Comparison of ENCODE assay signal across 8 cellular contexts in the genomic region with DNA sequence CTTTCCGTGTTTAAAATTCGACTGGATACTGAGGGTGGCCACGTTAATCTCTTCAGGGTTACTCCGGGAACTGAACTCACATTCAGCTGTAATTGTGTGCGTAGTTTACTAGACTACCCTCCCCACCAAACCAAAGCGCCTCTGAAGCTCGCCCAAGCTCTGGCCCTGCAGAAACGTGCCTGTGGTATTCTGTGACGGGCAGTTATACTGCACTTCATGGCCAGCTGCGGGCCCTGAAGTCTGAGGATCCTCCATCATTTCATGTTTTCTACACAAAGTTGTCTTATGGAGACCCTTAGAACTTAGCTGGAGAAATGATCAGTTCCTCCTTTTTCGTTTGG. TPM values are rescaled to one million over a fixed set of nuclear protein-coding genes. Genes with fewer than 3 reads are reported as not detected.
DNase-seq lines count a peak whose midpoint lies in the region; ATAC-seq and TF ChIP-seq lines count a peak whose summit lies in the region.

No MANE protein-coding gene starts in this region.

- 2 to 5% methylated on average over 11 of the region's 11 CpGs for WGBS in esophagus, 2 donors

- DNase-seq in stimulated activated naive CD8-positive, alpha-beta T cell treated with anti-CD3 and anti-CD28 coated beads, Interleukin-15, Interleukin-2, amounts not matched to agents 100 U/mL and 50 U/mL, for 24 hours, result no peak
- DNase-seq in RPMI7951 (ENCODE audit: low read depth), result peak; percentile 11
- DNase-seq in HuH-7 (ENCODE audit: low spot score), result no peak
- DNase-seq in T-helper 9 cell, result no peak

- peaks cover 46% of the 10 kb centered on the region for H3K36me3 Mint-ChIP-seq in stimulated activated naive CD8-positive, alpha-beta T cell treated with anti-CD3 and anti-CD28 coated beads, Interleukin-15, Interleukin-2, amounts not matched to agents 100 ng/mL and 50 ng/mL, for 24 hours (ENCODE audit: low read depth)

- H3K9me3 ChIP-seq in esophagus (ENCODE audit: control insufficient read depth in 2 of 2, insufficient read depth in 1 of 2, low read depth in 1 of 2, low read length in 1 of 2) (peaks cover 2 to 4% of the 10 kb centered on the region in 2 donors), parathyroid adenoma (ENCODE audit: control insufficient read depth, low read length) (no peaks in the 10 kb centered on the region)

- peaks cover 2% of the 10 kb centered on the region for H3K27me3 Mint-ChIP-seq in stimulated activated naive CD8-positive, alpha-beta T cell treated with anti-CD3 and anti-CD28 coated beads, Interleukin-15, Interleukin-2, amounts not matched to agents 100 ng/mL and 50 ng/mL, for 24 hours

- no peaks in the 10 kb centered on the region for H3K27me3 ChIP-seq in esophagus (ENCODE audit: control insufficient read depth in 1 of 2, insufficient read depth in 2 of 2, low read length in 2 of 2)
- H3K27me3 ChIP-seq in parathyroid adenoma (ENCODE audit: control insufficient read depth, insufficient read depth, low read length), result no peaks in the 10 kb centered on the region

- H3K79me2 ChIP-seq in parathyroid adenoma, result peaks cover 13% of the 10 kb centered on the region

- H2AFZ ChIP-seq in parathyroid adenoma, result peak overlapping the region; percentile 100

- peak overlapping the region; percentile 77 for H3K4me2 ChIP-seq in parathyroid adenoma (ENCODE audit: low read length)

- peak overlapping the region; percentile 97 for H3K27ac Mint-ChIP-seq in stimulated activated naive CD8-positive, alpha-beta T cell treated with anti-CD3 and anti-CD28 coated beads, Interleukin-15, Interleukin-2, amounts not matched to agents 100 ng/mL and 50 ng/mL, for 24 hours

- H3K9me3 Mint-ChIP-seq in stimulated activated naive CD8-positive, alpha-beta T cell treated with anti-CD3 and anti-CD28 coated beads, Interleukin-15, Interleukin-2, amounts not matched to agents 100 ng/mL and 50 ng/mL, for 24 hours, result peaks cover 15% of the 10 kb centered on the region

- peaks cover 34% of the 10 kb centered on the region for H3K4me1 Mint-ChIP-seq in stimulated activated naive CD8-positive, alpha-beta T cell treated with anti-CD3 and anti-CD28 coated beads, Interleukin-15, Interleukin-2, amounts not matched to agents 100 ng/mL and 50 ng/mL, for 24 hours (ENCODE audit: low read depth)

- peak overlapping the region; percentile 94 to 96 for H3K27ac ChIP-seq in esophagus (ENCODE audit: low read depth in 2 of 2, low read length in 1 of 2)
- peak overlapping the region; percentile 89 for H3K27ac ChIP-seq in parathyroid adenoma

- H3K4me3 ChIP-seq in esophagus (ENCODE audit: low read depth in 1 of 2, low read length in 2 of 2) (peak overlapping the region; percentile 84 to 91), parathyroid adenoma (ENCODE audit: low read depth, low read length) (peak overlapping the region; percentile 75)

- no peak overlapping the region for H3K9ac ChIP-seq in parathyroid adenoma

- no peak for ATAC-seq in stimulated activated naive CD8-positive, alpha-beta T cell treated with anti-CD3 and anti-CD28 coated beads, Interleukin-15, Interleukin-2, amounts not matched to agents 100 U/mL and 50 U/mL, for 24 hours
- ATAC-seq in HG03378 (IDR thresholded peaks at IDR 0.05; ENCODE audit: unreplicated experiment), result no peak

- H3K4me1 ChIP-seq in esophagus (ENCODE audit: control insufficient read depth in 2 of 2, insufficient read depth in 2 of 2, low read length in 1 of 2), result peaks cover 3 to 5% of the 10 kb centered on the region in 2 donors
- peaks cover 8% of the 10 kb centered on the region for H3K4me1 ChIP-seq in parathyroid adenoma

- TF ChIP-seq CTCF in parathyroid adenoma (IDR thresholded peaks at IDR 0.05), result no peak

- no peaks in the 10 kb centered on the region for H3K36me3 ChIP-seq in esophagus (ENCODE audit: control insufficient read depth in 2 of 2, insufficient read depth in 2 of 2, low read length in 1 of 2)
- H3K36me3 ChIP-seq in parathyroid adenoma (ENCODE audit: control insufficient read depth, insufficient read depth, low read length), result no peaks in the 10 kb centered on the region

- H3K4me3 Mint-ChIP-seq in stimulated activated naive CD8-positive, alpha-beta T cell treated with anti-CD3 and anti-CD28 coated beads, Interleukin-15, Interleukin-2, amounts not matched to agents 100 ng/mL and 50 ng/mL, for 24 hours, result peak overlapping the region; percentile 84

RNA-seq across cellular contexts. Expression of a gene that starts 0.7 kb away (rescaled TPM):
- 5.1 and 6.6 TPM in 2 replicates for total RNA-seq in RPMI7951 (2014; rRNA removed; shearing (Covaris generic))
- polyA plus RNA-seq in esophagus, result 1 to 10 TPM; 2.8 to 3.4 TPM

RNA-seq across cellular contexts. Expression of a gene that starts 30.7 kb away (rescaled TPM):
- total RNA-seq in RPMI7951 (2014; rRNA removed; shearing (Covaris generic)), result 3.0 and 3.5 TPM in 2 replicates
- polyA plus RNA-seq in esophagus, result 1 to 10 TPM; 1.9 to 4.3 TPM

RNA-seq across cellular contexts. Expression of a gene that starts 50.5 kb away (rescaled TPM):
- 10.9 and 19.3 TPM in 2 replicates for total RNA-seq in RPMI7951 (2014; rRNA removed; shearing (Covaris generic))
- 1 to 10 TPM; 5.1 to 8.2 TPM for polyA plus RNA-seq in esophagus
